14 cellular contexts compared by ENCODE assay signal in the genomic region with DNA sequence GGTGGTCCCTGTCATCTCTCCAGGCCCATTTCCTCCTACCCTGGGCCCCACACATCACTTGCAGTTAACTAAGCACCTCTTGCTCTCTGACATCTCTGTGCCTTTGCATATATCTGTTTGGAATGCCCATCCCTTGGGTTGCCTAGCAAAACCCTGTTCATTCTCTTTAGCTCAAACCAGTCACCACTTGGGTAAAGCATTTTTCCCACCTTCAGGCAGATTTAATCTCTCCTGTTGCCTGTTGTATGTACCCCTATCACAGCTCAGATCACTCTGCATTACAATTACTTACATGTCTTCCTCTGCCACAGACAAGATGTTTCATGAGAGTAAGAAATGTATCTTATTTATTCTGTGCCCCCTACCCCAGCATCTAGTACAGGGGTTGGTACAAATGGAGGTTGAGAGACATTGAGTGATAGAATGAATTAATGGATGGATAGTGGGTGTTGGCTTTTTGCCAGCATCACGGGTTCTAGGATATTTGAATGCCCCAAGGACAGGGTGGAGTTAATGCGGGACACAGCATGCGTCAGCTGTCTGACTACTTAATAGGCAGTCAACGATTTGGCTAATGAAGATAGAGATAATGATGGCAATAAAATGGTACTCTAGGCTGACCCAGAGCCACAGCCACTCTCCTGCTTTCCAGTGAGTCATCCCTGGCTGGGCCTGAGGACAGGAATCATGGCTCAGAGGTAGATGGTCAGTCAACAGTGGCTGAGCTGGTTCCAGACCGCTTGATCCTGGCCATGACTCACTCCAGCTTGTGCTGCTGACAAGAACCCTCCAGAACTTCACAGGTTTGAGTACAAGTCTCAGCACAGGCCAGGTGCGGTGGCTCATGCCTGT. TPM values are rescaled to one million over a fixed set of nuclear protein-coding genes. Genes with fewer than 3 reads are reported as not detected.
DNase-seq lines count a peak whose midpoint lies in the region; FAIRE-seq and TF ChIP-seq lines count a peak whose summit lies in the region.
"Had no signal": no experiment of that assay in that cellular context is flagged by ENCODE, and none has a peak within 500 bp of the region (broad histone marks: within the 10 kb centered on the region; RNA-seq: fewer than 3 reads in every experiment).

No MANE protein-coding gene starts in this region.

- H3K14ac ChIP-seq in H1 (ENCODE audit: insufficient read length), result no peak overlapping the region
- no peak overlapping the region for H3K14ac ChIP-seq in mesenchymal stem cell (ENCODE audit: low read length in 2 of 2)

- no peak for TF ChIP-seq POLR2A in H1 (IDR thresholded peaks at IDR 0.05; ENCODE audit: control extremely low read depth in 1 of 2, low read depth in 2 of 2, low read length in 2 of 2)

- no peak for TF ChIP-seq RAD21 in H1 (IDR thresholded peaks at IDR 0.05 in 1 of 2, conservative IDR thresholded peaks at IDR 0.05 in 1 of 2; ENCODE audit: low read depth in 2 of 2, low read length in 2 of 2)

- CTCF ChIA-PET in H1 (lab: Charles Lee; ENCODE audit: partially characterized antibody), result interaction anchor here (0.7 to 1.4 kb wide), 8 partner anchors 9 to 575 kb away, joined by 3 to 6 read pairs (median 3); no protein-coding TSS in a partner anchor

- no peak overlapping the region for H3K4ac ChIP-seq in H1 (replicated peaks; ENCODE audit: insufficient read length, low read depth, low read length)
- no peak overlapping the region for H3K4ac ChIP-seq in mesenchymal stem cell (ENCODE audit: low read depth in 1 of 2, low read length in 2 of 2)

- H2BK20ac ChIP-seq in H1 (ENCODE audit: low read length), result no peak overlapping the region

- no peak for TF ChIP-seq CTCF in H1 (IDR thresholded peaks at IDR 0.05; ENCODE audit: control extremely low read depth in 1 of 3, insufficient read depth in 1 of 3, low read depth in 1 of 3, low read length in 3 of 3)
- no peak for TF ChIP-seq CTCF in WERI-Rb-1 (IDR thresholded peaks at IDR 0.05; ENCODE audit: low read depth, low read length)

- H3K9me3 ChIP-seq in H1 (ENCODE audit: insufficient read depth in 2 of 2, low read depth in 1 of 2, low read length in 1 of 2), result no peaks in the 10 kb centered on the region
- H3K9me3 ChIP-seq in mesenchymal stem cell (ENCODE audit: control insufficient read depth, low read length), result no peaks in the 10 kb centered on the region
- no peaks in the 10 kb centered on the region for H3K9me3 ChIP-seq in WERI-Rb-1 (ENCODE audit: severe bottlenecking)
- H3K9me3 ChIP-seq: esophagus squamous epithelium had no signal

- no peak for FAIRE-seq in H1 (lab: Jason Lieb, UNC)

- H3K18ac ChIP-seq in H1 (ENCODE audit: extremely low read depth, low read length) (no peak overlapping the region), mesenchymal stem cell (ENCODE audit: low read depth in 1 of 2, low read length in 2 of 2) (no peak overlapping the region)

- no peaks in the 10 kb centered on the region for H3K23me2 ChIP-seq in H1 (ENCODE audit: low read depth, low read length)

- H3K9ac ChIP-seq in H1 (replicated peaks in 1 of 4; ENCODE audit: extremely low read depth in 1 of 4, low read depth in 3 of 4, low read length in 3 of 4), result no peak overlapping the region
- H3K9ac ChIP-seq in mesenchymal stem cell (ENCODE audit: low read length), result peak overlapping the region; percentile 8

- H3K56ac ChIP-seq in H1 (replicated peaks; ENCODE audit: insufficient read length, low read depth, low read length), result no peak overlapping the region

- no peak for TF ChIP-seq EP300 in H1 (IDR thresholded peaks at IDR 0.05; ENCODE audit: borderline replicate concordance in 1 of 2, low read depth in 2 of 2, low read length in 2 of 2)

- POLR2A ChIA-PET in H1 (lab: Charles Lee; ENCODE audit: partially characterized antibody), result interaction anchor here (0.8 to 3.1 kb wide), 3 partner anchors 18 to 218 kb away, joined by 3 to 11 read pairs (median 3); a partner anchor contains a TSS

- H3K27ac ChIP-seq in H1 (ENCODE audit: low read depth, low read length), result no peak overlapping the region
- no peak overlapping the region for H3K27ac ChIP-seq in mesenchymal stem cell (ENCODE audit: low read length, poor library complexity, severe bottlenecking)
- no peak overlapping the region for H3K27ac ChIP-seq in WERI-Rb-1
- H3K27ac ChIP-seq: esophagus squamous epithelium had no signal

- no peaks in the 10 kb centered on the region for H3K79me2 ChIP-seq in H1 (ENCODE audit: control insufficient read depth in 1 of 2, insufficient read depth in 2 of 2, low read length in 2 of 2)

- H2BK120ac ChIP-seq in H1 (replicated peaks; ENCODE audit: low read depth, low read length) (no peak overlapping the region), mesenchymal stem cell (ENCODE audit: low read depth, low read length) (no peak overlapping the region)

- no peak overlapping the region for H3K4me2 ChIP-seq in H1 (ENCODE audit: insufficient read depth in 1 of 2, low read depth in 2 of 2, low read length in 2 of 2)
- no peak overlapping the region for H3K4me2 ChIP-seq in mesenchymal stem cell (ENCODE audit: low read length, poor library complexity, severe bottlenecking)

- peaks cover 0 to 2% (median 0%) of the 10 kb centered on the region in 4 experiments; a peak in 1 of 7 replicates for H3K27me3 ChIP-seq in H1 (replicated peaks in 1 of 4; ENCODE audit: control insufficient read depth in 3 of 4, extremely low read depth in 1 of 4, insufficient read depth in 3 of 4, low read length in 3 of 4)
- H3K27me3 ChIP-seq in mesenchymal stem cell (ENCODE audit: control insufficient read depth in 1 of 2, insufficient read depth in 1 of 2, low read length in 2 of 2), result no peaks in the 10 kb centered on the region
- H3K27me3 ChIP-seq in WERI-Rb-1 (ENCODE audit: insufficient read depth, low read depth, severe bottlenecking), result no peaks in the 10 kb centered on the region
- H3K27me3 ChIP-seq: esophagus squamous epithelium had no signal

- H4K8ac ChIP-seq in H1 (ENCODE audit: extremely low read depth, insufficient read depth, low read length), result no peak overlapping the region
- no peak overlapping the region for H4K8ac ChIP-seq in mesenchymal stem cell (ENCODE audit: low read length)

- no peaks in the 10 kb centered on the region for H3K79me1 ChIP-seq in H1 (ENCODE audit: low read depth, low read length)
- no peaks in the 10 kb centered on the region for H3K79me1 ChIP-seq in mesenchymal stem cell (replicated peaks; ENCODE audit: low read length, poor library complexity, severe bottlenecking)

- peaks cover 0 to 2% of the 10 kb centered on the region in 2 experiments for H4K20me1 ChIP-seq in H1 (replicated peaks in 1 of 2; ENCODE audit: control insufficient read depth in 1 of 2, insufficient read depth in 2 of 2, low read length in 2 of 2)

- H2AFZ ChIP-seq in H1 (ENCODE audit: low read length) (no peak overlapping the region), mesenchymal stem cell (ENCODE audit: low read depth, low read length) (peak overlapping the region; percentile 56)

- H3K23ac ChIP-seq in H1 (ENCODE audit: insufficient read length) (no peak overlapping the region), mesenchymal stem cell (ENCODE audit: low read length in 2 of 2) (no peak overlapping the region)

- H2BK5ac ChIP-seq in H1 (ENCODE audit: low read depth, low read length), result no peak overlapping the region
- no peak overlapping the region for H2BK5ac ChIP-seq in mesenchymal stem cell (ENCODE audit: low read depth, low read length, poor library complexity, severe bottlenecking)

- H4K91ac ChIP-seq in H1 (replicated peaks; ENCODE audit: insufficient read length, low read length) (no peak overlapping the region), mesenchymal stem cell (ENCODE audit: low read length) (no peak overlapping the region)

- H2BK15ac ChIP-seq in H1 (ENCODE audit: low read length) (peak overlapping the region; percentile 18; the same call in 1 of the 2 replicates), mesenchymal stem cell (ENCODE audit: low read depth, poor library complexity, severe bottlenecking) (no peak overlapping the region)

- H2AK5ac ChIP-seq in H1 (ENCODE audit: low read depth, low read length), result 0 out of 2 replicates have a peak overlapping the region, but pooled peaks have one; percentile 65
- no peak overlapping the region for H2AK5ac ChIP-seq in mesenchymal stem cell (ENCODE audit: low read length, severe bottlenecking)

- no peaks in the 10 kb centered on the region for H3K4me1 ChIP-seq in H1 (replicated peaks in 1 of 4; ENCODE audit: control insufficient read depth in 3 of 4, insufficient read depth in 4 of 4, low read length in 3 of 4)
- H3K4me1 ChIP-seq in mesenchymal stem cell (ENCODE audit: control insufficient read depth, insufficient read depth, low read depth, low read length), result peaks cover 14% of the 10 kb centered on the region
- H3K4me1 ChIP-seq: esophagus squamous epithelium had no signal

- H3K4me3 ChIP-seq in H1 (ENCODE audit: extremely low read depth in 1 of 4, insufficient read depth in 2 of 4, low read depth in 3 of 4, low read length in 4 of 4) (no peak overlapping the region), mesenchymal stem cell (ENCODE audit: insufficient read depth in 1 of 2, low read depth in 1 of 2, low read length in 2 of 2) (no peak overlapping the region), WERI-Rb-1 (ENCODE audit: low read depth, low read length) (no peak overlapping the region)
- H3K4me3 ChIP-seq: esophagus squamous epithelium had no signal

- WGBS in H1 (ENCODE audit: extremely low coverage in 1 of 2, insufficient coverage in 1 of 2, insufficient read length in 1 of 2, insufficient replicate concordance in 2 of 2, low coverage in 1 of 2, low lambda C conversion rate in 2 of 2, missing lambda C conversion rate in 1 of 2), 2 experiments, result 87% methylated on average over 6 of the region's 6 CpGs; no CpG with 5 or more reads in 1 of the 2 experiments
- WGBS in mesenchymal stem cell, result 33% methylated on average over 6 of the region's 6 CpGs

- H4K5ac ChIP-seq in H1 (ENCODE audit: insufficient read length, low read depth, low read length), result no peak overlapping the region

- H2BK12ac ChIP-seq in H1 (ENCODE audit: low read depth, low read length) (no peak overlapping the region), mesenchymal stem cell (ENCODE audit: low read length in 2 of 2) (no peak overlapping the region)

- no peaks in the 10 kb centered on the region for H3K36me3 ChIP-seq in H1 (ENCODE audit: control insufficient read depth in 2 of 4, insufficient read depth in 4 of 4, low read length in 3 of 4)
- peaks cover 0 to 4% of the 10 kb centered on the region in 2 experiments for H3K36me3 ChIP-seq in mesenchymal stem cell (ENCODE audit: control insufficient read depth in 1 of 2, insufficient read depth in 2 of 2, low read depth in 1 of 2, low read length in 2 of 2)
- H3K36me3 ChIP-seq in WERI-Rb-1, result no peaks in the 10 kb centered on the region
- H3K36me3 ChIP-seq: esophagus squamous epithelium had no signal

- DNase-seq in COLO668 (lab: John Stamatoyannopoulos, UW; ENCODE audit: unreplicated experiment) (peak; percentile 57), NCI-H2196 treated with DMSO at 0.1 percent for 48 hours (lab: John Stamatoyannopoulos, UW; ENCODE audit: unreplicated experiment) (peak; percentile 85), H1 (ENCODE audit: low read depth in 1 of 2, low spot score in 2 of 2) (no peak), mesenchymal stem cell (peak; percentile 84), WERI-Rb-1 (no peak), medulla oblongata (ENCODE audit: extremely low spot score) (no peak), mesenteric fat pad (ENCODE audit: low spot score) (no peak), AML-193 (lab: John Stamatoyannopoulos, UW) (no peak)
- DNase-seq: activated T-cell treated with anti-CD3 and anti-CD28 coated beads, Interleukin-2, amount 50 U/mL, for 48 hours; CD8-positive, alpha-beta memory T cell; esophagus squamous epithelium; NCI-H1694 treated with DMSO at 0.1 percent for 48 hours had no signal

RNA-seq across cellular contexts. Expression of a gene that starts 6.5 kb away (rescaled TPM):
- total RNA-seq in H1 (2021; fragmentation: NEBNext Ultra II Directional; extraction: Animal tissue kit (Norgen Biotek cat#: 25700)), result not detected in 2 replicates
- not detected in 2 replicates for polyA plus RNA-seq in H1 (2011; rRNA removed)
- not detected for polyA plus RNA-seq in H1 (2011; cell fraction: cytosol; rRNA removed)
- polyA plus RNA-seq in H1 (2011; cell fraction: nucleus; rRNA removed), result not detected
- polyA plus RNA-seq in H1 (2012, experiment 1 of 2), result 0.14 TPM in 1 of 4 replicates, not detected in the others
- polyA plus RNA-seq in H1 (2012, experiment 2 of 2), result not detected
- not detected for polyA plus RNA-seq in H1 (2013, experiment 1 of 2)
- not detected for polyA plus RNA-seq in H1 (2013, experiment 2 of 2)
- not detected in 2 replicates for polyA minus RNA-seq in H1 (2011; rRNA and poly(A)+ RNA removed)
- polyA minus RNA-seq in H1 (2011; cell fraction: cytosol; rRNA and poly(A)+ RNA removed), result not detected
- not detected for polyA minus RNA-seq in H1 (2011; cell fraction: nucleus; rRNA and poly(A)+ RNA removed)
- not detected for polyA plus RNA-seq in mesenchymal stem cell (2013, experiment 1 of 2)
- polyA plus RNA-seq in mesenchymal stem cell (2013, experiment 2 of 2), result not detected
- 0.29 TPM for total RNA-seq in mesenteric fat pad
- total RNA-seq: CD8-positive, alpha-beta memory T cell; esophagus squamous epithelium; T-helper 1 cell treated with Interleukin-12 subunit alpha and Interleukin-12 subunit beta and Interleukin-4 antibody, amounts not matched to agents 30 ng/mL and 1 ng/mL, for 36 hours had no signal
- polyA plus RNA-seq: CD8-positive, alpha-beta memory T cell; neural cell had no signal

RNA-seq across cellular contexts. Expression of a gene that starts 7.0 kb away (rescaled TPM):
- 17.4 and 19.8 TPM in 2 replicates for total RNA-seq in H1 (2021; fragmentation: NEBNext Ultra II Directional; extraction: Animal tissue kit (Norgen Biotek cat#: 25700))
- polyA plus RNA-seq in H1 (2011; rRNA removed), result 7.9 and 11.6 TPM in 2 replicates
- polyA plus RNA-seq in H1 (2011; cell fraction: cytosol; rRNA removed), result 12.5 TPM
- 13.1 TPM for polyA plus RNA-seq in H1 (2011; cell fraction: nucleus; rRNA removed)
- 13.0 to 16.1 TPM (median 14.3 TPM) in 4 replicates for polyA plus RNA-seq in H1 (2012, experiment 1 of 2)
- 12.4 TPM for polyA plus RNA-seq in H1 (2012, experiment 2 of 2)
- polyA plus RNA-seq in H1 (2013, experiment 1 of 2), result 11.3 TPM
- 11.8 TPM for polyA plus RNA-seq in H1 (2013, experiment 2 of 2)
- 4.4 and 5.9 TPM in 2 replicates for polyA minus RNA-seq in H1 (2011; rRNA and poly(A)+ RNA removed)
- polyA minus RNA-seq in H1 (2011; cell fraction: cytosol; rRNA and poly(A)+ RNA removed), result 9.6 TPM
- 11.5 TPM for polyA minus RNA-seq in H1 (2011; cell fraction: nucleus; rRNA and poly(A)+ RNA removed)
- polyA plus RNA-seq in mesenchymal stem cell (2013, experiment 1 of 2), result 9.8 TPM
- 9.7 TPM for polyA plus RNA-seq in mesenchymal stem cell (2013, experiment 2 of 2)
- 13.0 TPM for total RNA-seq in mesenteric fat pad

RNA-seq across cellular contexts. Expression of a gene that starts 14.2 kb away (rescaled TPM):
- total RNA-seq in H1 (2021; fragmentation: NEBNext Ultra II Directional; extraction: Animal tissue kit (Norgen Biotek cat#: 25700)), result 131 and 134 TPM in 2 replicates
- polyA plus RNA-seq in H1 (2011; rRNA removed), result 43.2 and 53.5 TPM in 2 replicates
- 70.2 TPM for polyA plus RNA-seq in H1 (2011; cell fraction: cytosol; rRNA removed)
- 42.9 TPM for polyA plus RNA-seq in H1 (2011; cell fraction: nucleus; rRNA removed)
- 163 to 182 TPM (median 173 TPM) in 4 replicates for polyA plus RNA-seq in H1 (2012, experiment 1 of 2)
- 86.7 TPM for polyA plus RNA-seq in H1 (2012, experiment 2 of 2)
- polyA plus RNA-seq in H1 (2013, experiment 1 of 2), result 89.6 TPM
- 96.6 TPM for polyA plus RNA-seq in H1 (2013, experiment 2 of 2)
- polyA minus RNA-seq in H1 (2011; rRNA and poly(A)+ RNA removed), result 13.6 and 21.9 TPM in 2 replicates
- 53.8 TPM for polyA minus RNA-seq in H1 (2011; cell fraction: cytosol; rRNA and poly(A)+ RNA removed)
- polyA minus RNA-seq in H1 (2011; cell fraction: nucleus; rRNA and poly(A)+ RNA removed), result 25.6 TPM
- 63.1 TPM for polyA plus RNA-seq in mesenchymal stem cell (2013, experiment 1 of 2)
- 62.9 TPM for polyA plus RNA-seq in mesenchymal stem cell (2013, experiment 2 of 2)
- total RNA-seq in mesenteric fat pad, result 49.7 TPM

RNA-seq across cellular contexts. Expression of a gene that starts 17.2 kb away (rescaled TPM):
- 29.6 and 36.8 TPM in 2 replicates for total RNA-seq in H1 (2021; fragmentation: NEBNext Ultra II Directional; extraction: Animal tissue kit (Norgen Biotek cat#: 25700))
- polyA plus RNA-seq in H1 (2011; rRNA removed), result 27.3 and 34.8 TPM in 2 replicates
- polyA plus RNA-seq in H1 (2011; cell fraction: cytosol; rRNA removed), result 25.1 TPM
- polyA plus RNA-seq in H1 (2011; cell fraction: nucleus; rRNA removed), result 43.6 TPM
- polyA plus RNA-seq in H1 (2012, experiment 1 of 2), result 20.4 to 32.9 TPM (median 29.8 TPM) in 4 replicates
- 24.3 TPM for polyA plus RNA-seq in H1 (2012, experiment 2 of 2)
- polyA plus RNA-seq in H1 (2013, experiment 1 of 2), result 17.9 TPM
- polyA plus RNA-seq in H1 (2013, experiment 2 of 2), result 16.9 TPM
- polyA minus RNA-seq in H1 (2011; rRNA and poly(A)+ RNA removed), result 42.5 and 57.8 TPM in 2 replicates
- polyA minus RNA-seq in H1 (2011; cell fraction: cytosol; rRNA and poly(A)+ RNA removed), result 37.3 TPM
- 20.5 TPM for polyA minus RNA-seq in H1 (2011; cell fraction: nucleus; rRNA and poly(A)+ RNA removed)
- 21.8 TPM for polyA plus RNA-seq in mesenchymal stem cell (2013, experiment 1 of 2)
- 21.8 TPM for polyA plus RNA-seq in mesenchymal stem cell (2013, experiment 2 of 2)
- total RNA-seq in mesenteric fat pad, result 28.5 TPM

RNA-seq across cellular contexts. Expression of a gene that starts 44.3 kb away (rescaled TPM):
- 3.9 and 4.0 TPM in 2 replicates for total RNA-seq in H1 (2021; fragmentation: NEBNext Ultra II Directional; extraction: Animal tissue kit (Norgen Biotek cat#: 25700))
- polyA plus RNA-seq in H1 (2011; rRNA removed), result 3.3 and 4.2 TPM in 2 replicates
- 3.6 TPM for polyA plus RNA-seq in H1 (2011; cell fraction: cytosol; rRNA removed)
- 3.2 TPM for polyA plus RNA-seq in H1 (2011; cell fraction: nucleus; rRNA removed)
- 5.0 to 6.8 TPM (median 6.0 TPM) in 4 replicates for polyA plus RNA-seq in H1 (2012, experiment 1 of 2)
- polyA plus RNA-seq in H1 (2012, experiment 2 of 2), result 4.0 TPM
- 4.2 TPM for polyA plus RNA-seq in H1 (2013, experiment 1 of 2)
- 5.1 TPM for polyA plus RNA-seq in H1 (2013, experiment 2 of 2)
- polyA minus RNA-seq in H1 (2011; rRNA and poly(A)+ RNA removed), result 0.47 and 1.8 TPM in 2 replicates
- polyA minus RNA-seq in H1 (2011; cell fraction: cytosol; rRNA and poly(A)+ RNA removed), result 4.6 TPM
- 3.7 TPM for polyA minus RNA-seq in H1 (2011; cell fraction: nucleus; rRNA and poly(A)+ RNA removed)
- polyA plus RNA-seq in mesenchymal stem cell (2013, experiment 1 of 2), result 0.03 TPM
- polyA plus RNA-seq in mesenchymal stem cell (2013, experiment 2 of 2), result not detected
- total RNA-seq in mesenteric fat pad, result 1.3 TPM
- polyA plus RNA-seq: CD8-positive, alpha-beta memory T cell had no signal

Comparison
In these comparisons a context has a peak if more than half of its experiments do, and no peak if none do; other contexts are left out.
1. DNase-seq: peak in COLO668 (single experiment), NCI-H2196 treated with DMSO at 0.1 percent for 48 hours (single experiment) and mesenchymal stem cell (single experiment); none in H1 (0 of 2), WERI-Rb-1 (single experiment), medulla oblongata (single experiment), mesenteric fat pad (single experiment) and AML-193 (0 of 2).